8 cellular contexts compared by ENCODE assay signal in the genomic region with DNA sequence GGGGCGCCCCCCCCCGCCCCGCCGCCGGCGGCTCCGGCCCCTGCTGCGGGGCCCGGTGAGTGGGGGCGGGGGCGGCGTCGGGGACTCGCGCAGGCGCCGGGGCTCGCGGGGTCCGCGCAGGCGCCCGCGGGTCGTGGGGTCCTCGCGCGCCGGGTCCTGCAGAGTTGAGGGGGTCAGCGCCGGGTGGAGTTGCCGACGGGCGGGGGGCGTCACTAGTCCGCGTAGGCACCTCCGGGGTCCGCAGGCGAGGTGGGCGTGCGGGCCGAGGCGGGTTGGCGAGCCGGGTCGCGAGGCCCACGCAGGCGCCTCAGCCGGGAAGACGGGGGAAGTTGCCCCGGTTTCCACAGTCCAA. TPM values are rescaled to one million over a fixed set of nuclear protein-coding genes. Genes with fewer than 3 reads are reported as not detected.
DNase-seq lines count a peak whose midpoint lies in the region; ATAC-seq and TF ChIP-seq lines count a peak whose summit lies in the region.

No MANE protein-coding gene starts in this region.

- H3K27ac Mint-ChIP-seq in Caco-2 (ENCODE audit: unreplicated experiment) = peak overlapping the region; percentile 81

- CTCF ChIA-PET in Caco-2 (lab: Charles Lee) = interaction anchor here (1.0 to 1.7 kb wide), 6 partner anchors 12 to 245 kb away, joined by 3 to 12 read pairs (median 4); a partner anchor contains a TSS

- H3K27me3 Mint-ChIP-seq in Caco-2 (ENCODE audit: insufficient read depth, unreplicated experiment) = no peaks in the 10 kb centered on the region

- H3K4me1 ChIP-seq in Caco-2 (peaks cover 23% of the 10 kb centered on the region; the same call in 1 of the 2 replicates), GM23248 (ENCODE audit: insufficient read depth) (peaks cover 26% of the 10 kb centered on the region), MM.1S (ENCODE audit: low read length) (peaks cover 19% of the 10 kb centered on the region)

- H3K27me3 ChIP-seq in Caco-2 (replicated peaks; ENCODE audit: control insufficient read depth, insufficient read depth, low read length) = no peaks in the 10 kb centered on the region
- H3K27me3 ChIP-seq in GM23248 (replicated peaks; ENCODE audit: insufficient read depth) = no peaks in the 10 kb centered on the region
- H3K27me3 ChIP-seq in MM.1S (replicated peaks; ENCODE audit: insufficient read depth, low read length) = no peaks in the 10 kb centered on the region

- H3K27ac ChIP-seq in GM23248 (peak overlapping the region; percentile 78), MM.1S (ENCODE audit: low read length) (peak overlapping the region; percentile 96; the same call in 1 of the 2 replicates), angular gyrus (ENCODE audit: low read depth, low read length) (peak overlapping the region; percentile 82)

- H3K4me1 Mint-ChIP-seq in Caco-2 (ENCODE audit: low read depth, unreplicated experiment) = peaks cover 23% of the 10 kb centered on the region

- peak overlapping the region; percentile 94 for H3K4me3 Mint-ChIP-seq in Caco-2 (ENCODE audit: unreplicated experiment)

- WGBS in GM23248 (ENCODE audit: low coverage in 1 of 2, low lambda C conversion rate in 2 of 2, missing lambda C conversion rate in 2 of 2), 2 experiments = 0 to 9% methylated on average over 4 to 10 of the region's 53 CpGs

- H3K9me3 ChIP-seq in Caco-2 (no peaks in the 10 kb centered on the region), GM23248 (ENCODE audit: low read depth) (no peaks in the 10 kb centered on the region), MM.1S (replicated peaks; ENCODE audit: insufficient read depth, low read length) (no peaks in the 10 kb centered on the region)

- H3F3A ChIP-seq in GM23248 (ENCODE audit: insufficient read depth) = peaks cover 32% of the 10 kb centered on the region
- peaks cover 59% of the 10 kb centered on the region for H3F3A ChIP-seq in MM.1S (ENCODE audit: insufficient read depth, low read length)

- POLR2A ChIA-PET in Caco-2 (lab: Charles Lee) = interaction anchor here (1.0 to 1.8 kb wide), 7 partner anchors 11 to 218 kb away, joined by 3 to 22 read pairs (median 9); a partner anchor contains a TSS

- peak overlapping the region; percentile 85 for H3K4me3 ChIP-seq in Caco-2 (ENCODE audit: low read depth, low read length)
- peak overlapping the region; percentile 98 for H3K4me3 ChIP-seq in GM23248
- H3K4me3 ChIP-seq in MM.1S (ENCODE audit: low read length) = peak overlapping the region; percentile 95

- in situ Hi-C loops in GM23248 (cut with MboI) = no loop called here

- no peak for ATAC-seq in GM19351 (IDR thresholded peaks at IDR 0.05; ENCODE audit: unreplicated experiment)

- no peaks in the 10 kb centered on the region for H3K9me3 Mint-ChIP-seq in Caco-2 (ENCODE audit: unreplicated experiment)

- H2AFZ ChIP-seq in GM23248 (peak overlapping the region; percentile 74), MM.1S (ENCODE audit: low read length) (0 out of 2 replicates have a peak overlapping the region, but pooled peaks have one; percentile 23)

- H4K20me1 ChIP-seq in GM23248 (ENCODE audit: insufficient read depth) (peaks cover 6% of the 10 kb centered on the region; the same call in 1 of the 2 replicates), MM.1S (ENCODE audit: insufficient read depth, low read length) (no peaks in the 10 kb centered on the region)

- H3K79me2 ChIP-seq in GM23248 (ENCODE audit: insufficient read depth) (peaks cover 52% of the 10 kb centered on the region), MM.1S (ENCODE audit: low read length) (peaks cover 49% of the 10 kb centered on the region)

- no peaks in the 10 kb centered on the region for H3K9me2 ChIP-seq in GM23248 (ENCODE audit: insufficient read depth)
- H3K9me2 ChIP-seq in MM.1S (replicated peaks; ENCODE audit: insufficient read depth, low read length) = no peaks in the 10 kb centered on the region

- peaks cover 35% of the 10 kb centered on the region for H3K36me3 Mint-ChIP-seq in Caco-2 (ENCODE audit: insufficient read depth, unreplicated experiment)

- H3K36me3 ChIP-seq in Caco-2 (ENCODE audit: control insufficient read depth, insufficient read depth, low read length) (peaks cover 3% of the 10 kb centered on the region), GM23248 (ENCODE audit: low read depth) (no peaks in the 10 kb centered on the region; the same call in 1 of the 2 replicates), MM.1S (replicated peaks; ENCODE audit: insufficient read depth, low read length) (no peaks in the 10 kb centered on the region)

- TF ChIP-seq CTCF in Caco-2 (IDR thresholded peaks at IDR 0.05; ENCODE audit: insufficient read depth in 1 of 2, low read depth in 1 of 2, low read length in 1 of 2, severe bottlenecking in 1 of 2, unreplicated experiment in 1 of 2) (no peak), MM.1S (IDR thresholded peaks at IDR 0.05; ENCODE audit: low read length) (no peak)

- intact Hi-C loops in Caco-2 (cut with micrococcal nuclease; ENCODE audit: unreplicated experiment) = no loop called here

- BruUV-seq in Caco-2 (replicated peaks; lab: Mats Ljungman, UMichigan) = no TSS peak

- H3K9ac ChIP-seq in GM23248 = peak overlapping the region; percentile 96
- peak overlapping the region; percentile 97 for H3K9ac ChIP-seq in MM.1S (ENCODE audit: low read length)

- H3K4me2 ChIP-seq in GM23248 (ENCODE audit: unreplicated experiment) (peak overlapping the region; percentile 40), MM.1S (ENCODE audit: low read depth, low read length) (peak overlapping the region; percentile 33; the same call in 1 of the 2 replicates)

- DNase-seq in Caco-2 (no peak), GM23248 (peak; percentile 52), MM.1S (peak; percentile 49), iPS-NIHi11 (ENCODE audit: low spot score) (peak; percentile 53), SHP77 (lab: John Stamatoyannopoulos, UW) (no peak)
- DNase-seq in stimulated activated CD8-positive, alpha-beta memory T cell treated with anti-CD3 and anti-CD28 coated beads, Interleukin-12 subunit alpha, Interleukin-12 subunit beta, amount 100 ng/mL, for 24 hours (ENCODE audit: extremely low read depth) = peak; percentile 37

RNA-seq across cellular contexts. Expression of a gene that starts 0.4 kb away (rescaled TPM):
- 113 and 118 TPM in 2 replicates for total RNA-seq in Caco-2 (2022)
- 36.2 and 36.9 TPM in 2 replicates for total RNA-seq in GM23248 (2014; rRNA removed; shearing (Covaris generic))
- 9.7 and 12.1 TPM in 2 replicates for polyA plus RNA-seq in GM23248 (2016; fragmentation: Nextera tagmentation; extraction: Ambion mirVana)

RNA-seq across cellular contexts. Expression of a gene that starts 21.5 kb away (rescaled TPM):
- 69.6 and 71.4 TPM in 2 replicates for total RNA-seq in Caco-2 (2022)
- total RNA-seq in GM23248 (2014; rRNA removed; shearing (Covaris generic)) = 31.9 and 42.5 TPM in 2 replicates
- polyA plus RNA-seq in GM23248 (2016; fragmentation: Nextera tagmentation; extraction: Ambion mirVana) = 60.2 and 62.5 TPM in 2 replicates

RNA-seq across cellular contexts. Expression of a gene that starts 25.3 kb away (rescaled TPM):
- 24.6 and 28.6 TPM in 2 replicates for total RNA-seq in Caco-2 (2022)
- total RNA-seq in GM23248 (2014; rRNA removed; shearing (Covaris generic)) = 1.9 and 11.9 TPM in 2 replicates
- 0.39 and 0.55 TPM in 2 replicates for polyA plus RNA-seq in GM23248 (2016; fragmentation: Nextera tagmentation; extraction: Ambion mirVana)

RNA-seq across cellular contexts. Expression of a gene that starts 29.9 kb away (rescaled TPM):
- total RNA-seq in Caco-2 (2022) = 18.0 and 21.2 TPM in 2 replicates
- 0.63 and 2.4 TPM in 2 replicates for total RNA-seq in GM23248 (2014; rRNA removed; shearing (Covaris generic))
- polyA plus RNA-seq in GM23248 (2016; fragmentation: Nextera tagmentation; extraction: Ambion mirVana) = 0.41 and 0.46 TPM in 2 replicates

RNA-seq across cellular contexts. Expression of a gene that starts 49.2 kb away (rescaled TPM):
- 2.3 and 2.7 TPM in 2 replicates for total RNA-seq in Caco-2 (2022)
- 0.43 and 2.9 TPM in 2 replicates for total RNA-seq in GM23248 (2014; rRNA removed; shearing (Covaris generic))
- polyA plus RNA-seq in GM23248 (2016; fragmentation: Nextera tagmentation; extraction: Ambion mirVana) = 0.28 and 0.49 TPM in 2 replicates

Comparison
In these comparisons a context has a peak if more than half of its experiments do, and no peak if none do; other contexts are left out.
1. DNase-seq: peak in GM23248 (single experiment), MM.1S (single experiment), iPS-NIHi11 (single experiment) and stimulated activated CD8-positive, alpha-beta memory T cell treated with anti-CD3 and anti-CD28 coated beads, Interleukin-12 subunit alpha, Interleukin-12 subunit beta, amount 100 ng/mL, for 24 hours (single experiment); none in Caco-2 (0 of 2) and SHP77 (0 of 2).
2. Peak in every context shown above with its lines, with median percentiles within 50 percentile points of each other: H3K4me3 ChIP-seq and H3K27ac ChIP-seq.